ENCODE assay signal across 1 cellular context in the genomic region with DNA sequence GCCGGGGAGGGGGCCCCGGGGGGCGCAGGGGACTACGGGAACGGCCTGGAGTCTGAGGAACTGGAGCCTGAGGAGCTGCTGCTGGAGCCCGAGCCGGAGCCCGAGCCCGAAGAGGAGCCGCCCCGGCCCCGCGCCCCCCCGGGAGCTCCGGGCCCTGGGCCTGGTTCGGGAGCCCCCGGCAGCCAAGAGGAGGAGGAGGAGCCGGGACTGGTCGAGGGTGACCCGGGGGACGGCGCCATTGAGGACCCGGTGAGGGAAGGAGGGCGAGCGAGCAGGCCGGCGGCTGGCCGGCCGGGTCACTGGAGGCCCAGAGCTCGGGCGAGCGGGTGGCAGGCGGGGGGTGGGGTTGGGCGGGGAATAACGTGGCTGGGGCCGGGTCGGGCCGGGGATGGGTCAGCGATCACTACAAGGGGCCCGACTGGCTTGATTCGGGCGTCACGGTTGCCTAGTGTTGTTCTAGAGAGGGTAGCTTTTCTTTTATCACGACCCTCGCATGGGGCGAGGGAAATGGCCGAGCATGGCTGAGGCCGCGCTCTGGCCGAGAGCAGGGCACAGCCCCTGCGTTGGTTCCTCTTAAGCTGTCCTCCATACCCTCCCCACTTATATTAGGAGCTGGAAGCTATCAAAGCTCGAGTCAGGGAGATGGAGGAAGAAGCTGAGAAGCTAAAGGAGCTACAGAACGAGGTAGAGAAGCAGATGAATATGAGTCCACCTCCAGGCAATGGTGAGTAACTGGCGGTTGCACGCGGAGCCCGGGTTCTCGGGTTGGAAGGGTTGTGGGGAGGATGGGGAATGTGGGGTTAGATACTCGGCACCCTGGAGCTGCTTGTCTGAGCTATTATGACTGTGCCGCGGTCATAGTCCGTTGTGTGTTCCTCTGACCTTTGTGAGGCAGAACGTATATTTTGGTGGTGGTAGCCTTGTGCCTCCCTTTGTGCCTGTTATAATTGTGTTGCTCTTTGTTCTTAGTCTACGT.
TF ChIP-seq lines count a peak whose summit lies in the region.

No MANE protein-coding gene starts in this region.

TF ChIP-seq in HepG2, 621 proteins besides CTCF, POLR2A, EP300 and RAD21 (continued from another document and continues in another):
- TF ChIP-seq, protein P1, sequence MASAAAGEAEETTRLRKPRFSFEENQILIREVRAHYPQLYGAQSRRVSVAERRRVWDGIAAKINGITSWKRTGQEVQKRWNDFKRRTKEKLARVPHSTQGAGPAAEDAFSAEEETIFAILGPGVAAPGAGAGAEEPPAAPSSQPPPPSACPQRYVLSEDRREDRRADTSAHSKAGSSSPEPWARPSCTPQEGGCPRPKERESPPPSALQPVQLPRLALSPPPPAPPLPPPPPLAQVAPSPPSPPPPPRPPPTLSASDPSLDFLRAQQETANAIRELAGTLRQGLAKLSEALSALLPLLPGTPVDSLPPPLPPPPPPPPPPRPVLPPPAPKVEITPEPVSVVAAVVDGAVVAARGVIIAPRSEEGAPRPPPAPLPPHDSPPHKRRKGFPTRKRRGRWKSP (CRISPR knock-in tag; IDR thresholded peaks at IDR 0.05), result no peak
- TF ChIP-seq ZC3H13 (CRISPR knock-in tag; IDR thresholded peaks at IDR 0.05), result peak; percentile 89
- no peak; the same call in 1 of the 2 replicates for TF ChIP-seq ZFP90 (CRISPR knock-in tag; IDR thresholded peaks at IDR 0.05; ENCODE audit: borderline replicate concordance)
- TF ChIP-seq SRY (CRISPR knock-in tag; IDR thresholded peaks at IDR 0.05), result peak; percentile 93
- TF ChIP-seq MTA1 (CRISPR knock-in tag; IDR thresholded peaks at IDR 0.05; ENCODE audit: borderline replicate concordance), result no peak
- no peak; the same call in none of the 2 replicates for TF ChIP-seq HDAC2 (CRISPR knock-in tag; IDR thresholded peaks at IDR 0.05)
- TF ChIP-seq FIP1L1 (IDR thresholded peaks at IDR 0.05; ENCODE audit: borderline replicate concordance, insufficient read depth, low read depth, low read length), result 0 out of 2 replicates have a peak, but pooled peaks have one; percentile 3
- TF ChIP-seq MXD3 (CRISPR knock-in tag; IDR thresholded peaks at IDR 0.05), result peak; percentile 73
- TF ChIP-seq, protein P2, sequence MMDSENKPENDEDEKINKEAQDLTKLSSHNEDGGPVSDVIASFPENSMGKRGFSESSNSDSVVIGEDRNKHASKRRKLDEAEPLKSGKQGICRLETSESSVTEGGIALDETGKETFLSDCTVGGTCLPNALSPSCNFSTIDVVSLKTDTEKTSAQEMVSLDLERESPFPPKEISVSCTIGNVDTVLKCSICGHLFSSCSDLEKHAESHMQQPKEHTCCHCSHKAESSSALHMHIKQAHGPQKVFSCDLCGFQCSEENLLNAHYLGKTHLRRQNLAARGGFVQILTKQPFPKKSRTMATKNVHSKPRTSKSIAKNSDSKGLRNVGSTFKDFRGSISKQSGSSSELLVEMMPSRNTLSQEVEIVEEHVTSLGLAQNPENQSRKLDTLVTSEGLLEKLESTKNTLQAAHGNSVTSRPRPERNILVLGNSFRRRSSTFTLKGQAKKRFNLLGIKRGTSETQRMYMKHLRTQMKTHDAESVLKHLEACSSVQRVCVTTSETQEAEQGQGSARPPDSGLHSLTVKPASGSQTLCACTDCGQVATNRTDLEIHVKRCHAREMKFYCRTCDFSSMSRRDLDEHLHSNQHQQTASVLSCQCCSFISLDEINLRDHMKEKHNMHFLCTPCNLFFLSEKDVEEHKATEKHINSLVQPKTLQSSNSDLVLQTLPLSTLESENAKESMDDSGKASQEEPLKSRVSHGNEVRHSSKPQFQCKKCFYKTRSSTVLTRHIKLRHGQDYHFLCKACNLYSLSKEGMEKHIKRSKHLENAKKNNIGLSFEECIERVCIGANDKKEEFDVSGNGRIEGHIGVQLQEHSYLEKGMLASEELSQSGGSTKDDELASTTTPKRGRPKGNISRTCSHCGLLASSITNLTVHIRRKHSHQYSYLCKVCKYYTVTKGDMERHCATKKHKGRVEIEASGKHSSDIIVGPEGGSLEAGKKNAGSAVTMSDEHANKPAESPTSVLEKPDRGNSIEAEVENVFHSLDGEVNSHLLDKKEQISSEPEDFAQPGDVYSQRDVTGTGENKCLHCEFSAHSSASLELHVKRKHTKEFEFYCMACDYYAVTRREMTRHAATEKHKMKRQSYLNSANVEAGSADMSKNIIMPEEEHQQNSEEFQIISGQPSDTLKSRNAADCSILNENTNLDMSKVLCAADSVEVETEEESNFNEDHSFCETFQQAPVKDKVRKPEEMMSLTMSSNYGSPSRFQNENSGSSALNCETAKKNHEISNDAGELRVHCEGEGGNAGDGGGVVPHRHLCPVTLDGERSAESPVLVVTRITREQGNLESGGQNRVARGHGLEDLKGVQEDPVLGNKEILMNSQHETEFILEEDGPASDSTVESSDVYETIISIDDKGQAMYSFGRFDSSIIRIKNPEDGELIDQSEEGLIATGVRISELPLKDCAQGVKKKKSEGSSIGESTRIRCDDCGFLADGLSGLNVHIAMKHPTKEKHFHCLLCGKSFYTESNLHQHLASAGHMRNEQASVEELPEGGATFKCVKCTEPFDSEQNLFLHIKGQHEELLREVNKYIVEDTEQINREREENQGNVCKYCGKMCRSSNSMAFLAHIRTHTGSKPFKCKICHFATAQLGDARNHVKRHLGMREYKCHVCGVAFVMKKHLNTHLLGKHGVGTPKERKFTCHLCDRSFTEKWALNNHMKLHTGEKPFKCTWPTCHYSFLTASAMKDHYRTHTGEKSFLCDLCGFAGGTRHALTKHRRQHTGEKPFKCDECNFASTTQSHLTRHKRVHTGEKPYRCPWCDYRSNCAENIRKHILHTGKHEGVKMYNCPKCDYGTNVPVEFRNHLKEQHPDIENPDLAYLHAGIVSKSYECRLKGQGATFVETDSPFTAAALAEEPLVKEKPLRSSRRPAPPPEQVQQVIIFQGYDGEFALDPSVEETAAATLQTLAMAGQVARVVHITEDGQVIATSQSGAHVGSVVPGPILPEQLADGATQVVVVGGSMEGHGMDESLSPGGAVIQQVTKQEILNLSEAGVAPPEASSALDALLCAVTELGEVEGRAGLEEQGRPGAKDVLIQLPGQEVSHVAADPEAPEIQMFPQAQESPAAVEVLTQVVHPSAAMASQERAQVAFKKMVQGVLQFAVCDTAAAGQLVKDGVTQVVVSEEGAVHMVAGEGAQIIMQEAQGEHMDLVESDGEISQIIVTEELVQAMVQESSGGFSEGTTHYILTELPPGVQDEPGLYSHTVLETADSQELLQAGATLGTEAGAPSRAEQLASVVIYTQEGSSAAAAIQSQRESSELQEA (CRISPR knock-in tag; IDR thresholded peaks at IDR 0.05; ENCODE audit: not compliant biosample characterization), result peak; percentile 73
- peak; percentile 57 for TF ChIP-seq NFAT5 (CRISPR knock-in tag; IDR thresholded peaks at IDR 0.05)
- TF ChIP-seq PAXIP1 (CRISPR knock-in tag; conservative IDR thresholded peaks at IDR 0.05), result peak; percentile 46
- TF ChIP-seq MXI1 (IDR thresholded peaks at IDR 0.05; ENCODE audit: borderline replicate concordance, low read depth, low read length), result no peak
- TF ChIP-seq SMAD3 (CRISPR knock-in tag; IDR thresholded peaks at IDR 0.05), result 0 out of 2 replicates have a peak, but pooled peaks have one; percentile 56
- no peak for TF ChIP-seq ZNF496 (CRISPR knock-in tag; IDR thresholded peaks at IDR 0.05; ENCODE audit: insufficient replicate concordance)
- no peak for TF ChIP-seq SYNCRIP (IDR thresholded peaks at IDR 0.05; ENCODE audit: insufficient read depth, low read depth, low read length)
- TF ChIP-seq MBD4 (IDR thresholded peaks at IDR 0.05; ENCODE audit: borderline replicate concordance, low read length), result no peak
- TF ChIP-seq ZNF816 (CRISPR knock-in tag; IDR thresholded peaks at IDR 0.05; ENCODE audit: borderline replicate concordance), result no peak
- TF ChIP-seq ZNF772 (CRISPR knock-in tag; IDR thresholded peaks at IDR 0.05), result 0 out of 2 replicates have a peak, but pooled peaks have one; percentile 19
- TF ChIP-seq MXD4 (CRISPR knock-in tag; IDR thresholded peaks at IDR 0.05), result peak; percentile 68; the same call in 1 of the 2 replicates
- TF ChIP-seq ZNF20 (CRISPR knock-in tag; IDR thresholded peaks at IDR 0.05), result no peak
- peak; percentile 84; the same call in 1 of the 2 replicates for TF ChIP-seq SNRNP70 (IDR thresholded peaks at IDR 0.05; ENCODE audit: low read depth, low read length)
- TF ChIP-seq HNF1B (CRISPR knock-in tag; IDR thresholded peaks at IDR 0.05), result peak; percentile 70
- peak; percentile 63; the same call in 1 of the 2 replicates for TF ChIP-seq CREB3 (CRISPR knock-in tag; IDR thresholded peaks at IDR 0.05)
- TF ChIP-seq, protein P3, sequence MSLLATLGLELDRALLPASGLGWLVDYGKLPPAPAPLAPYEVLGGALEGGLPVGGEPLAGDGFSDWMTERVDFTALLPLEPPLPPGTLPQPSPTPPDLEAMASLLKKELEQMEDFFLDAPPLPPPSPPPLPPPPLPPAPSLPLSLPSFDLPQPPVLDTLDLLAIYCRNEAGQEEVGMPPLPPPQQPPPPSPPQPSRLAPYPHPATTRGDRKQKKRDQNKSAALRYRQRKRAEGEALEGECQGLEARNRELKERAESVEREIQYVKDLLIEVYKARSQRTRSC (CRISPR knock-in tag; IDR thresholded peaks at IDR 0.05; ENCODE audit: low read depth), result 0 out of 2 replicates have a peak, but pooled peaks have one; percentile 59
- no peak for TF ChIP-seq PRPF4 (IDR thresholded peaks at IDR 0.05; ENCODE audit: low read depth, low read length, poor library complexity, severe bottlenecking)
- TF ChIP-seq NCOA1 (CRISPR knock-in tag; IDR thresholded peaks at IDR 0.05), result peak; percentile 78; the same call in 1 of the 2 replicates
